In the genomic region with DNA sequence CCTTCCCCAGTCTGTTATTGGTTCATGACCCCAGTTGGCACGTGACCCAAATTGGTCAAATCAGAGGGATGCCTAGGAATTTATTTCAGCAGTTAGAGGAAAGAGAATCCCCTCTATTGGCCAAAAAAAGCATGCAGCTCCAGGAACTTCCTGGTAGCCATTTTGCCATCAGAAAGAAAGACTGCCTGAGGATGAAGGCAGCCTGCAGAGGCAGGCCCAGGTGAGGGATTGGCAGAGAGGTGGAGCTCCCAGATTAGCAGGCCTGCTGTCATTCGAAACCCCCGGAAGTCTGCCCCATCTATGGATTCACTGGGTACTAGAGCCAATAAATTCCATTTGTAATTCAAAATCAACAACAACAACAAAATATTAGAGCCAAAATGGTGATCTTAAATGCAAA, we compare ENCODE assay signal across 14 cellular contexts.
A peak's percentile ranks its signal among the peaks of the same experiment; 100 is the strongest.
DNase-seq lines count a peak whose midpoint lies in the region; ATAC-seq and TF ChIP-seq lines count a peak whose summit lies in the region.
"Had no signal": no experiment of that assay in that cellular context is flagged by ENCODE, and none has a peak within 500 bp of the region (broad histone marks: within the 10 kb centered on the region; RNA-seq: fewer than 3 reads in every experiment).

No MANE protein-coding gene starts in this region.

- DNase-seq in GM23338 (ENCODE audit: low spot score) (peak; percentile 45), PC-9 (no peak), iPS-NIHi11 (ENCODE audit: low spot score) (peak; percentile 38), OCI-M2 (lab: John Stamatoyannopoulos, UW; ENCODE audit: unreplicated experiment) (no peak), NCI-H187 treated with DMSO at 0.1 percent for 48 hours (lab: John Stamatoyannopoulos, UW) (no peak)
- DNase-seq: ACHN; BE2C; C1 segment of cervical spinal cord; Caco-2; CD4-positive, CD25-positive, alpha-beta regulatory T cell; GF-D8; KG1 had no signal

- H3K4me3 ChIP-seq in GM23338 (no peak overlapping the region), PC-9 (no peak overlapping the region)

- POLR2A ChIA-PET in PC-9 (lab: Charles Lee; ENCODE audit: unreplicated experiment) = interaction anchor here (0.6 kb wide), 1 partner anchor 1838 kb away, joined by 4 read pairs; no protein-coding TSS in a partner anchor

- H3K4me1 ChIP-seq in GM23338 (ENCODE audit: insufficient read depth) = peaks cover 9% of the 10 kb centered on the region; the same call in 1 of the 2 replicates
- H3K4me1 ChIP-seq in PC-9 (replicated peaks; ENCODE audit: insufficient read depth) = no peaks in the 10 kb centered on the region

- no peaks in the 10 kb centered on the region for H3K36me3 ChIP-seq in GM23338 (ENCODE audit: insufficient read depth)
- H3K36me3 ChIP-seq in PC-9 (ENCODE audit: low read depth) = no peaks in the 10 kb centered on the region
- H3K36me3 ChIP-seq: BE2C had no signal

- ATAC-seq in GM23338 = peak; percentile 64; the same call in 2 of the 3 replicates
- ATAC-seq in HG03025 (IDR thresholded peaks at IDR 0.05; ENCODE audit: low FRiP score, unreplicated experiment) = no peak
- no peak for ATAC-seq in GM21515 (IDR thresholded peaks at IDR 0.05; ENCODE audit: unreplicated experiment)

- no peak overlapping the region for H3K27ac Mint-ChIP-seq in GM23338
- H3K27ac Mint-ChIP-seq: CD4-positive, CD25-positive, alpha-beta regulatory T cell had no signal

- no peak for TF ChIP-seq CTCF in GM23338 (conservative IDR thresholded peaks at IDR 0.05; ENCODE audit: low read depth in 2 of 2)
- no peak for TF ChIP-seq CTCF in PC-9 (conservative IDR thresholded peaks at IDR 0.05)

- H3K27ac ChIP-seq in GM23338 (ENCODE audit: low read depth) = no peak overlapping the region
- H3K27ac ChIP-seq in PC-9 = no peak overlapping the region

- intact Hi-C loops in PC-9 (cut with micrococcal nuclease; ENCODE audit: unreplicated experiment) = no loop called here

- H3K9me3 ChIP-seq in PC-9 (ENCODE audit: insufficient read depth, low read depth) = no peaks in the 10 kb centered on the region
- H3K9me3 ChIP-seq: BE2C, Caco-2 had no signal

- H3K9me2 ChIP-seq in GM23338 (ENCODE audit: insufficient read depth) = peaks cover 9% of the 10 kb centered on the region
- H3K9me2 ChIP-seq in PC-9 (ENCODE audit: insufficient read depth) = no peaks in the 10 kb centered on the region

- H3K79me2 ChIP-seq in GM23338 (replicated peaks; ENCODE audit: insufficient read depth) (no peaks in the 10 kb centered on the region), PC-9 (ENCODE audit: low read depth) (no peaks in the 10 kb centered on the region)

- H3K36me3 Mint-ChIP-seq in GM23338 (ENCODE audit: low read depth) = no peaks in the 10 kb centered on the region
- H3K36me3 Mint-ChIP-seq: CD4-positive, CD25-positive, alpha-beta regulatory T cell had no signal

- H3K4me2 ChIP-seq in GM23338 (no peak overlapping the region), PC-9 (no peak overlapping the region)

- H3F3A ChIP-seq in GM23338 (replicated peaks; ENCODE audit: low read depth) (no peaks in the 10 kb centered on the region), PC-9 (ENCODE audit: insufficient read depth, low read depth) (no peaks in the 10 kb centered on the region)

- no peaks in the 10 kb centered on the region for H3K27me3 ChIP-seq in GM23338 (ENCODE audit: insufficient read depth)
- H3K27me3 ChIP-seq in PC-9 (ENCODE audit: insufficient read depth, low read depth) = no peaks in the 10 kb centered on the region
- H3K27me3 ChIP-seq: BE2C had no signal

- H3K4me1 Mint-ChIP-seq in GM23338 = peaks cover 9% of the 10 kb centered on the region; the same call in 2 of the 3 replicates

- no peaks in the 10 kb centered on the region for H3K9me3 Mint-ChIP-seq in GM23338

- H3K27me3 Mint-ChIP-seq in GM23338 (ENCODE audit: insufficient read depth, low read depth, poor library complexity) = peaks cover 1% of the 10 kb centered on the region

- H4K20me1 ChIP-seq in GM23338 (replicated peaks; ENCODE audit: insufficient read depth) (no peaks in the 10 kb centered on the region), PC-9 (ENCODE audit: insufficient read depth) (no peaks in the 10 kb centered on the region)

- H2AFZ ChIP-seq in GM23338 (peak overlapping the region; percentile 82), PC-9 (peak overlapping the region; percentile 23)

- H3K4me3 Mint-ChIP-seq in GM23338 = no peak overlapping the region
- H3K4me3 Mint-ChIP-seq: CD4-positive, CD25-positive, alpha-beta regulatory T cell had no signal

- CTCF ChIA-PET in PC-9 (lab: Charles Lee) = no interaction called here

- BruUV-seq in PC-9 (replicated peaks; lab: Mats Ljungman, UMichigan) = no TSS peak

TF ChIP-seq in GM23338, 12 proteins besides CTCF, POLR2A, EP300 and RAD21 (continues in another document):
- TF ChIP-seq, protein P1, sequence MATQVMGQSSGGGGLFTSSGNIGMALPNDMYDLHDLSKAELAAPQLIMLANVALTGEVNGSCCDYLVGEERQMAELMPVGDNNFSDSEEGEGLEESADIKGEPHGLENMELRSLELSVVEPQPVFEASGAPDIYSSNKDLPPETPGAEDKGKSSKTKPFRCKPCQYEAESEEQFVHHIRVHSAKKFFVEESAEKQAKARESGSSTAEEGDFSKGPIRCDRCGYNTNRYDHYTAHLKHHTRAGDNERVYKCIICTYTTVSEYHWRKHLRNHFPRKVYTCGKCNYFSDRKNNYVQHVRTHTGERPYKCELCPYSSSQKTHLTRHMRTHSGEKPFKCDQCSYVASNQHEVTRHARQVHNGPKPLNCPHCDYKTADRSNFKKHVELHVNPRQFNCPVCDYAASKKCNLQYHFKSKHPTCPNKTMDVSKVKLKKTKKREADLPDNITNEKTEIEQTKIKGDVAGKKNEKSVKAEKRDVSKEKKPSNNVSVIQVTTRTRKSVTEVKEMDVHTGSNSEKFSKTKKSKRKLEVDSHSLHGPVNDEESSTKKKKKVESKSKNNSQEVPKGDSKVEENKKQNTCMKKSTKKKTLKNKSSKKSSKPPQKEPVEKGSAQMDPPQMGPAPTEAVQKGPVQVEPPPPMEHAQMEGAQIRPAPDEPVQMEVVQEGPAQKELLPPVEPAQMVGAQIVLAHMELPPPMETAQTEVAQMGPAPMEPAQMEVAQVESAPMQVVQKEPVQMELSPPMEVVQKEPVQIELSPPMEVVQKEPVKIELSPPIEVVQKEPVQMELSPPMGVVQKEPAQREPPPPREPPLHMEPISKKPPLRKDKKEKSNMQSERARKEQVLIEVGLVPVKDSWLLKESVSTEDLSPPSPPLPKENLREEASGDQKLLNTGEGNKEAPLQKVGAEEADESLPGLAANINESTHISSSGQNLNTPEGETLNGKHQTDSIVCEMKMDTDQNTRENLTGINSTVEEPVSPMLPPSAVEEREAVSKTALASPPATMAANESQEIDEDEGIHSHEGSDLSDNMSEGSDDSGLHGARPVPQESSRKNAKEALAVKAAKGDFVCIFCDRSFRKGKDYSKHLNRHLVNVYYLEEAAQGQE (IDR thresholded peaks at IDR 0.05; ENCODE audit: unreplicated experiment) = no peak
- no peak for TF ChIP-seq STAT1 (IDR thresholded peaks at IDR 0.05; ENCODE audit: unreplicated experiment)
- TF ChIP-seq JUNB (IDR thresholded peaks at IDR 0.05; ENCODE audit: unreplicated experiment) = no peak
- TF ChIP-seq POLR2AphosphoS5 (IDR thresholded peaks at IDR 0.05; ENCODE audit: low read depth) = no peak
- TF ChIP-seq EZH2 (IDR thresholded peaks at IDR 0.05; ENCODE audit: low read depth, unreplicated experiment) = no peak
- TF ChIP-seq ZNF114 (CRISPR knock-in tag; IDR thresholded peaks at IDR 0.05) = no peak
- no peak for TF ChIP-seq NANOG (IDR thresholded peaks at IDR 0.05; ENCODE audit: borderline replicate concordance)
- no peak for TF ChIP-seq CREB1 (CRISPR knock-in tag; IDR thresholded peaks at IDR 0.05; ENCODE audit: low read depth)
- no peak for TF ChIP-seq ZNF331 (CRISPR knock-in tag; IDR thresholded peaks at IDR 0.05; ENCODE audit: low read depth)
- TF ChIP-seq EZH2phosphoT487 (IDR thresholded peaks at IDR 0.05; ENCODE audit: unreplicated experiment) = no peak
- TF ChIP-seq, protein P2, sequence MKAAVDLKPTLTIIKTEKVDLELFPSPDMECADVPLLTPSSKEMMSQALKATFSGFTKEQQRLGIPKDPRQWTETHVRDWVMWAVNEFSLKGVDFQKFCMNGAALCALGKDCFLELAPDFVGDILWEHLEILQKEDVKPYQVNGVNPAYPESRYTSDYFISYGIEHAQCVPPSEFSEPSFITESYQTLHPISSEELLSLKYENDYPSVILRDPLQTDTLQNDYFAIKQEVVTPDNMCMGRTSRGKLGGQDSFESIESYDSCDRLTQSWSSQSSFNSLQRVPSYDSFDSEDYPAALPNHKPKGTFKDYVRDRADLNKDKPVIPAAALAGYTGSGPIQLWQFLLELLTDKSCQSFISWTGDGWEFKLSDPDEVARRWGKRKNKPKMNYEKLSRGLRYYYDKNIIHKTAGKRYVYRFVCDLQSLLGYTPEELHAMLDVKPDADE (IDR thresholded peaks at IDR 0.05) = no peak

Comparison
In these comparisons a context has a peak if more than half of its experiments do, and no peak if none do; other contexts are left out.
1. DNase-seq: peak in GM23338 (single experiment) and iPS-NIHi11 (single experiment); none in PC-9 (0 of 2), OCI-M2 (single experiment) and NCI-H187 treated with DMSO at 0.1 percent for 48 hours (single experiment).